Comparison of ENCODE assay signal across 23 cellular contexts in genomic region chr18:1542230-1542774, GRCh38.
DNase-seq lines count a peak whose midpoint lies in the region; ATAC-seq and TF ChIP-seq lines count a peak whose summit lies in the region.
"Had no signal": no experiment of that assay in that cellular context is flagged by ENCODE, and none has a peak within 500 bp of the region (broad histone marks: within the 10 kb centered on the region; RNA-seq: fewer than 3 reads in every experiment).

No MANE protein-coding gene starts in this region.

- H3K27me3 ChIP-seq in HUES48 (ENCODE audit: control insufficient read depth, insufficient read depth, low read length) (no peaks in the 10 kb centered on the region), suprapubic skin (no peaks in the 10 kb centered on the region)
- H3K27me3 ChIP-seq: BE2C; BLaER1 treated with 17β-estradiol and CSF1 and Interleukin-3, amounts not matched to agents 10 nM and 100 nM had no signal

- H3K4me1 ChIP-seq in HUES48 (ENCODE audit: control insufficient read depth, insufficient read depth, low read length) (no peaks in the 10 kb centered on the region), suprapubic skin (no peaks in the 10 kb centered on the region)
- H3K4me1 ChIP-seq: A549; BE2C; BLaER1 treated with 17β-estradiol and CSF1 and Interleukin-3, amounts not matched to agents 10 nM and 100 nM had no signal

- H3K4me3 ChIP-seq in HUES48 (ENCODE audit: low read depth, low read length) (no peak overlapping the region), suprapubic skin (no peak overlapping the region)
- H3K4me3 ChIP-seq: A549; BLaER1 treated with 17β-estradiol and CSF1 and Interleukin-3, amounts not matched to agents 10 nM and 100 nM; GM23338 had no signal

- POLR2A ChIA-PET in activated CD4-positive, alpha-beta T cell treated with anti-CD3 and anti-CD28 coated beads, Interleukin-2, amount 10 ng/mL, durations not matched to agents 7 days and 5 days (lab: Charles Lee) = no interaction called here

- H3K36me3 Mint-ChIP-seq in activated CD4-positive, alpha-beta T cell treated with anti-CD3 and anti-CD28 coated beads, Interleukin-2, amount 10 ng/mL, durations not matched to agents 7 days and 5 days (ENCODE audit: low read depth) = no peaks in the 10 kb centered on the region
- H3K36me3 Mint-ChIP-seq: CD14-positive monocyte; CD8-positive, alpha-beta memory T cell had no signal

- no peaks in the 10 kb centered on the region for H3K4me1 Mint-ChIP-seq in activated CD4-positive, alpha-beta T cell treated with anti-CD3 and anti-CD28 coated beads, Interleukin-2, amount 10 ng/mL, durations not matched to agents 7 days and 5 days
- H3K4me1 Mint-ChIP-seq: CD14-positive monocyte; CD8-positive, alpha-beta memory T cell; GM23338; H9 had no signal

- no peak for TF ChIP-seq EP300 in suprapubic skin (IDR thresholded peaks at IDR 0.05)

- TF ChIP-seq POLR2A in suprapubic skin (IDR thresholded peaks at IDR 0.05) = no peak

- no peak for TF ChIP-seq CTCF in suprapubic skin (IDR thresholded peaks at IDR 0.05)

- 71% methylated on average over 2 of the region's 2 CpGs for WGBS in suprapubic skin

- no peaks in the 10 kb centered on the region for H3K36me3 ChIP-seq in HUES48 (ENCODE audit: control insufficient read depth, insufficient read depth, low read length)
- H3K36me3 ChIP-seq in suprapubic skin = no peaks in the 10 kb centered on the region
- H3K36me3 ChIP-seq: BE2C; BLaER1 treated with 17β-estradiol and CSF1 and Interleukin-3, amounts not matched to agents 10 nM and 100 nM had no signal

- H3K27ac Mint-ChIP-seq in activated CD4-positive, alpha-beta T cell treated with anti-CD3 and anti-CD28 coated beads, Interleukin-2, amount 10 ng/mL, durations not matched to agents 7 days and 5 days = no peak overlapping the region
- H3K27ac Mint-ChIP-seq: CD14-positive monocyte; CD4-positive, alpha-beta T cell; CD8-positive, alpha-beta memory T cell; GM23338; H9 had no signal

- H3K4me3 Mint-ChIP-seq in activated CD4-positive, alpha-beta T cell treated with anti-CD3 and anti-CD28 coated beads, Interleukin-2, amount 10 ng/mL, durations not matched to agents 7 days and 5 days = no peak overlapping the region
- H3K4me3 Mint-ChIP-seq: CD14-positive monocyte; CD4-positive, alpha-beta T cell; CD8-positive, alpha-beta memory T cell; GM23338; H9 had no signal

- no peak overlapping the region for H3K9ac ChIP-seq in HUES48 (ENCODE audit: low read depth, low read length)
- H3K9ac ChIP-seq: BLaER1 treated with 17β-estradiol and CSF1 and Interleukin-3, amounts not matched to agents 10 nM and 100 nM had no signal

- CTCF ChIA-PET in activated CD4-positive, alpha-beta T cell treated with anti-CD3 and anti-CD28 coated beads, Interleukin-2, amount 10 ng/mL, durations not matched to agents 7 days and 5 days (lab: Charles Lee) = no interaction called here

- H3K9me3 ChIP-seq in HUES48 (ENCODE audit: control insufficient read depth, insufficient read depth, low read length) (no peaks in the 10 kb centered on the region), suprapubic skin (no peaks in the 10 kb centered on the region)
- H3K9me3 ChIP-seq: A549; BE2C; BLaER1 treated with 17β-estradiol and CSF1 and Interleukin-3, amounts not matched to agents 10 nM and 100 nM had no signal

- no peak for DNase-seq in NK-92 treated with Interleukin-12 subunit alpha and Interleukin-12 subunit beta, amount 100 ng/mL, for 24 hours (lab: John Stamatoyannopoulos, UW)
- DNase-seq in suprapubic skin (ENCODE audit: low spot score in 2 of 2) = no peak
- no peak for DNase-seq in activated CD4-positive, alpha-beta T cell treated with anti-CD3 and anti-CD28 coated beads, Interleukin-2, amount 10 ng/mL, durations not matched to agents 7 days and 5 days
- DNase-seq: 8988T; ACHN; AML-193; BE2C; CD4-positive, alpha-beta T cell; CD8-positive, alpha-beta memory T cell; DMS 273 treated with DMSO at 0.1 percent for 48 hours; DMS79 treated with DMSO at 0.1 percent for 48 hours; GF-D8; H9 had no signal

- ATAC-seq in GM18508 (IDR thresholded peaks at IDR 0.05; ENCODE audit: insufficient read depth, unreplicated experiment) (peak; percentile 91), GM18870 (IDR thresholded peaks at IDR 0.05; ENCODE audit: unreplicated experiment) (peak; percentile 84), HG03378 (IDR thresholded peaks at IDR 0.05; ENCODE audit: unreplicated experiment) (peak; percentile 75), GM21737 (IDR thresholded peaks at IDR 0.05; ENCODE audit: unreplicated experiment) (no peak)
- ATAC-seq: A549, GM23338, HCT116 had no signal

- H3K9me3 Mint-ChIP-seq in activated CD4-positive, alpha-beta T cell treated with anti-CD3 and anti-CD28 coated beads, Interleukin-2, amount 10 ng/mL, durations not matched to agents 7 days and 5 days = no peaks in the 10 kb centered on the region
- H3K9me3 Mint-ChIP-seq: CD4-positive, alpha-beta T cell; GM23338 had no signal

- H3K27ac ChIP-seq in HUES48 (ENCODE audit: low read depth, low read length) (peak overlapping the region; percentile 66), suprapubic skin (no peak overlapping the region)
- H3K27ac ChIP-seq: A549; BLaER1 treated with 17β-estradiol and CSF1 and Interleukin-3, amounts not matched to agents 10 nM and 100 nM had no signal

- no peaks in the 10 kb centered on the region for H3K27me3 Mint-ChIP-seq in activated CD4-positive, alpha-beta T cell treated with anti-CD3 and anti-CD28 coated beads, Interleukin-2, amount 10 ng/mL, durations not matched to agents 7 days and 5 days
- H3K27me3 Mint-ChIP-seq: CD4-positive, alpha-beta T cell had no signal
